17 cellular contexts compared by ENCODE assay signal in the genomic region with DNA sequence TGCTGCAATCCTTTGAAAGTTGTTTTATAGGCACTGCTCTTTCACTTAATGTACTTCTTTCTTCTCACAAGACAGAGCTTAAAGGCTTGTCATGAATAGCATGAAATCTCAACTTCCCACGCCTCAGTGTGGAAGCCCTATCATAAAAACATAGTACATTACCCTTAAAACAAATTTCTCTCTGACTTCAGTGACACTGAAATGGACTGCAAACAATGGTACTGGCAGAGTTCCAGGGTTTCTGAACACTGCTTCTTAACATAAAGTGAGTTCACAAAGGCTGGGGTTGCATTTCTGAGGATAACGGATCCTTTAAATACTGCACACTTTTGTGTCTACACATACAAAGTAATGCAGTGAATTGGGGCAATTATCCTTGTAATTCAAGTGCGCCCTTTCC. TPM values are rescaled to one million over a fixed set of nuclear protein-coding genes. Genes with fewer than 3 reads are reported as not detected.
DNase-seq lines count a peak whose midpoint lies in the region; ATAC-seq and TF ChIP-seq lines count a peak whose summit lies in the region.
"Had no signal": no experiment of that assay in that cellular context is flagged by ENCODE, and none has a peak within 500 bp of the region (broad histone marks: within the 10 kb centered on the region; RNA-seq: fewer than 3 reads in every experiment).

No MANE protein-coding gene starts in this region.

- TF ChIP-seq CTCF in brain (conservative IDR thresholded peaks at IDR 0.05): no peak
- no peak for TF ChIP-seq CTCF in tibial artery (IDR thresholded peaks at IDR 0.05)

- peaks cover 56% of the 10 kb centered on the region for H3K4me1 Mint-ChIP-seq in brain

- TF ChIP-seq RAD21 in Ishikawa (IDR thresholded peaks at IDR 0.05; ENCODE audit: low read depth): no peak

- peak overlapping the region in 1 of 5 experiments; percentile 40 for H3K4me3 Mint-ChIP-seq in brain
- H3K4me3 Mint-ChIP-seq: T-helper 2 cell treated with Interferon-gamma antibody and Interleukin-4, amounts not matched to agents 5 μg/mL and 100 μg/mL, for 36 hours had no signal

- ATAC-seq in GM21526 (IDR thresholded peaks at IDR 0.05; ENCODE audit: low FRiP score, unreplicated experiment): no peak

- peaks cover 4% of the 10 kb centered on the region for H3K27me3 Mint-ChIP-seq in brain

- peak; percentile 13 for DNase-seq in DMS153 (lab: John Stamatoyannopoulos, UW)
- peak; percentile 43 to 55 for DNase-seq in lung microvascular endothelial cell (ENCODE audit: low read depth in 2 of 2)
- DNase-seq in tibial artery: no peak
- no peak for DNase-seq in ecto neural progenitor cell (ENCODE audit: low spot score)
- DNase-seq in cerebellar nuclear complex (lab: John Stamatoyannopoulos, UW): no peak
- DNase-seq: activated CD4-positive, CD25-positive, alpha-beta regulatory T cell treated with anti-CD3 and anti-CD28 coated beads, Interleukin-2, amount 50 U/mL, for 72 hours; activated effector memory CD4-positive, alpha-beta T cell treated with anti-CD3 and anti-CD28 coated beads, Interleukin-2, amount 50 U/mL, for 16 hours; amniotic stem cell; Caco-2; glutamatergic neuron; stimulated activated CD4-positive, alpha-beta T cell treated with anti-CD3 and anti-CD28 coated beads, Interleukin-2, amount 100 ng/mL, for 48 hours; stimulated activated CD8-positive, alpha-beta memory T cell treated with anti-CD3 and anti-CD28 coated beads, Interleukin-4, amount 100 ng/mL, for 48 hours had no signal

- no peak overlapping the region for H3K4me3 ChIP-seq in tibial artery

- no peaks in the 10 kb centered on the region for H3K36me3 ChIP-seq in tibial artery
- H3K36me3 ChIP-seq: neutrophil had no signal

- TF ChIP-seq EP300 in Ishikawa (IDR thresholded peaks at IDR 0.05; ENCODE audit: borderline replicate concordance): no peak

- H3K36me3 Mint-ChIP-seq in brain: no peaks in the 10 kb centered on the region

- no peaks in the 10 kb centered on the region for H3K4me1 ChIP-seq in tibial artery

- peak overlapping the region in 4 of 5 experiments; percentile 63 to 92 (median 80) for H3K27ac Mint-ChIP-seq in brain
- H3K27ac Mint-ChIP-seq: T-helper 2 cell treated with Interferon-gamma antibody and Interleukin-4, amounts not matched to agents 5 μg/mL and 100 μg/mL, for 36 hours had no signal

- H3K9me3 ChIP-seq in tibial artery: no peaks in the 10 kb centered on the region
- H3K9me3 ChIP-seq: Caco-2, neutrophil had no signal

- no peak overlapping the region for H3K27ac ChIP-seq in tibial artery
- H3K27ac ChIP-seq: neutrophil had no signal

- H3K9me3 Mint-ChIP-seq in brain: peaks cover 0 to 12% (median 6%) of the 10 kb centered on the region in 5 experiments
- H3K9me3 Mint-ChIP-seq: T-helper 2 cell treated with Interferon-gamma antibody and Interleukin-4, amounts not matched to agents 5 μg/mL and 100 μg/mL, for 36 hours had no signal

- peaks cover 0 to 15% of the 10 kb centered on the region in 2 donors for H3K27me3 ChIP-seq in tibial artery

- intact Hi-C loops in tibial artery (cut with DNase I; ENCODE audit: low total_unique reads): no loop called here

TF ChIP-seq in Ishikawa, 13 proteins besides CTCF, POLR2A, EP300 and RAD21:
- TF ChIP-seq, protein P1, sequence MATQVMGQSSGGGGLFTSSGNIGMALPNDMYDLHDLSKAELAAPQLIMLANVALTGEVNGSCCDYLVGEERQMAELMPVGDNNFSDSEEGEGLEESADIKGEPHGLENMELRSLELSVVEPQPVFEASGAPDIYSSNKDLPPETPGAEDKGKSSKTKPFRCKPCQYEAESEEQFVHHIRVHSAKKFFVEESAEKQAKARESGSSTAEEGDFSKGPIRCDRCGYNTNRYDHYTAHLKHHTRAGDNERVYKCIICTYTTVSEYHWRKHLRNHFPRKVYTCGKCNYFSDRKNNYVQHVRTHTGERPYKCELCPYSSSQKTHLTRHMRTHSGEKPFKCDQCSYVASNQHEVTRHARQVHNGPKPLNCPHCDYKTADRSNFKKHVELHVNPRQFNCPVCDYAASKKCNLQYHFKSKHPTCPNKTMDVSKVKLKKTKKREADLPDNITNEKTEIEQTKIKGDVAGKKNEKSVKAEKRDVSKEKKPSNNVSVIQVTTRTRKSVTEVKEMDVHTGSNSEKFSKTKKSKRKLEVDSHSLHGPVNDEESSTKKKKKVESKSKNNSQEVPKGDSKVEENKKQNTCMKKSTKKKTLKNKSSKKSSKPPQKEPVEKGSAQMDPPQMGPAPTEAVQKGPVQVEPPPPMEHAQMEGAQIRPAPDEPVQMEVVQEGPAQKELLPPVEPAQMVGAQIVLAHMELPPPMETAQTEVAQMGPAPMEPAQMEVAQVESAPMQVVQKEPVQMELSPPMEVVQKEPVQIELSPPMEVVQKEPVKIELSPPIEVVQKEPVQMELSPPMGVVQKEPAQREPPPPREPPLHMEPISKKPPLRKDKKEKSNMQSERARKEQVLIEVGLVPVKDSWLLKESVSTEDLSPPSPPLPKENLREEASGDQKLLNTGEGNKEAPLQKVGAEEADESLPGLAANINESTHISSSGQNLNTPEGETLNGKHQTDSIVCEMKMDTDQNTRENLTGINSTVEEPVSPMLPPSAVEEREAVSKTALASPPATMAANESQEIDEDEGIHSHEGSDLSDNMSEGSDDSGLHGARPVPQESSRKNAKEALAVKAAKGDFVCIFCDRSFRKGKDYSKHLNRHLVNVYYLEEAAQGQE (IDR thresholded peaks at IDR 0.05; ENCODE audit: low read depth): no peak
- TF ChIP-seq NFIC (IDR thresholded peaks at IDR 0.05) (peak; percentile 60), TCF12 (IDR thresholded peaks at IDR 0.05; ENCODE audit: low read depth) (no peak), TEAD4 (IDR thresholded peaks at IDR 0.05) (no peak)

RNA-seq across cellular contexts. Expression of a gene that starts 32.3 kb away (rescaled TPM):
- 3.6 TPM for polyA plus RNA-seq in brain (ENCODE audit: insufficient read depth, low read depth, low replicate concordance)
- 13.5 and 17.2 TPM in 2 replicates for total RNA-seq in lung microvascular endothelial cell

Comparison
In these comparisons a context has a peak if more than half of its experiments do, and no peak if none do; other contexts are left out.
1. DNase-seq: peak in DMS153 (single experiment) and lung microvascular endothelial cell (2 of 2); none in tibial artery (0 of 2), ecto neural progenitor cell (single experiment) and cerebellar nuclear complex (0 of 2).